16 cellular contexts compared by ENCODE assay signal in genomic region chr7:2373124-2373556, GRCh38. TPM values are rescaled to one million over a fixed set of nuclear protein-coding genes. Genes with fewer than 3 reads are reported as not detected.
DNase-seq lines count a peak whose midpoint lies in the region; ATAC-seq, FAIRE-seq and TF ChIP-seq lines count a peak whose summit lies in the region.
"Had no signal": no experiment of that assay in that cellular context is flagged by ENCODE, and none has a peak within 500 bp of the region (broad histone marks: within the 10 kb centered on the region; RNA-seq: fewer than 3 reads in every experiment).

No MANE protein-coding gene starts in this region.

- no peaks in the 10 kb centered on the region for H3K27me3 ChIP-seq in GM23338 (ENCODE audit: insufficient read depth)
- no peaks in the 10 kb centered on the region for H3K27me3 ChIP-seq in body of pancreas

- H3K4me3 Mint-ChIP-seq in GM23338: no peak overlapping the region
- H3K4me3 Mint-ChIP-seq: activated B cell treated with CpG ODN at 0.5 μM for 24 hours; activated CD8-positive, alpha-beta T cell treated with anti-CD3 and anti-CD28 coated beads, Interleukin-2, amount 10 ng/mL, durations not matched to agents 7 days and 5 days; activated T-helper 1 cell treated with anti-CD3 and anti-CD28 coated beads, Interleukin-12 subunit alpha, Interleukin-12 subunit beta, Interleukin-2, Interleukin-4 antibody, amounts not matched to agents 30 ng/mL and 10 ng/mL and 1 ng/mL, durations not matched to agents 14 hours and 24 hours and 36 hours; natural killer cell; stimulated activated naive CD8-positive, alpha-beta T cell treated with anti-CD3 and anti-CD28 coated beads, Interleukin-15, Interleukin-2, amounts not matched to agents 100 ng/mL and 50 ng/mL, for 24 hours had no signal

- no peak overlapping the region for H3K27ac Mint-ChIP-seq in GM23338
- H3K27ac Mint-ChIP-seq: activated B cell treated with CpG ODN at 0.5 μM for 24 hours; activated CD8-positive, alpha-beta T cell treated with anti-CD3 and anti-CD28 coated beads, Interleukin-2, amount 10 ng/mL, durations not matched to agents 7 days and 5 days; activated T-helper 1 cell treated with anti-CD3 and anti-CD28 coated beads, Interleukin-12 subunit alpha, Interleukin-12 subunit beta, Interleukin-2, Interleukin-4 antibody, amounts not matched to agents 30 ng/mL and 10 ng/mL and 1 ng/mL, durations not matched to agents 14 hours and 24 hours and 36 hours; natural killer cell; stimulated activated naive CD8-positive, alpha-beta T cell treated with anti-CD3 and anti-CD28 coated beads, Interleukin-15, Interleukin-2, amounts not matched to agents 100 ng/mL and 50 ng/mL, for 24 hours had no signal

- no peak overlapping the region for H3K4me2 ChIP-seq in GM23338

- peaks cover 52% of the 10 kb centered on the region for H4K20me1 ChIP-seq in GM23338 (replicated peaks; ENCODE audit: insufficient read depth)

- H3K27ac ChIP-seq in GM23338 (ENCODE audit: low read depth): no peak overlapping the region
- H3K27ac ChIP-seq in body of pancreas: peak overlapping the region in 2 of 4 donors; percentile 30 to 33

- H3K36me3 ChIP-seq in GM23338 (ENCODE audit: insufficient read depth) (peaks cover 89% of the 10 kb centered on the region), body of pancreas (replicated peaks in 1 of 2; ENCODE audit: insufficient read depth in 1 of 2, low read depth in 2 of 2) (peaks cover 0 to 60% of the 10 kb centered on the region in 2 donors)

- H3K4me3 ChIP-seq in GM23338: no peak overlapping the region
- no peak overlapping the region for H3K4me3 ChIP-seq in body of pancreas
- H3K4me3 ChIP-seq: HAP-1 had no signal

- intact Hi-C loops in body of pancreas (cut with DNase I): no loop called here

- no peak for FAIRE-seq in GM12891 (lab: Jason Lieb, UNC)

- H3K36me3 Mint-ChIP-seq in GM23338 (ENCODE audit: low read depth): peaks cover 93% of the 10 kb centered on the region

- TF ChIP-seq POLR2A in body of pancreas (IDR thresholded peaks at IDR 0.05) (no peak), GM12891 (IDR thresholded peaks at IDR 0.05; ENCODE audit: low read depth, low read length) (no peak; the same call in 1 of the 2 replicates)

- 50 to 72% methylated on average over 6 to 14 of the region's 14 CpGs for WGBS in body of pancreas, 2 donors

- peaks cover 80% of the 10 kb centered on the region for H3K79me2 ChIP-seq in GM23338 (replicated peaks; ENCODE audit: insufficient read depth)

- H3K4me1 Mint-ChIP-seq in GM23338: no peaks in the 10 kb centered on the region; the same call in 2 of the 3 replicates

- no peaks in the 10 kb centered on the region for H3K9me2 ChIP-seq in GM23338 (ENCODE audit: insufficient read depth)

- TF ChIP-seq CTCF in GM23338 (conservative IDR thresholded peaks at IDR 0.05; ENCODE audit: low read depth in 2 of 2) (no peak), body of pancreas (IDR thresholded peaks at IDR 0.05) (peak in 5 of 7 experiments; percentile 9 to 51 (median 34))

- peak; percentile 12; the same call in 1 of the 3 replicates for ATAC-seq in GM23338
- peak; percentile 28 for ATAC-seq in body of pancreas
- ATAC-seq in HG03432 (IDR thresholded peaks at IDR 0.05; ENCODE audit: unreplicated experiment): no peak
- no peak for ATAC-seq in HG02981 (IDR thresholded peaks at IDR 0.05; ENCODE audit: unreplicated experiment)
- ATAC-seq: activated CD8-positive, alpha-beta T cell treated with anti-CD3 and anti-CD28 coated beads, Interleukin-2, amount 10 ng/mL, durations not matched to agents 7 days and 5 days had no signal

- DNase-seq in A172 (ENCODE audit: low spot score) (peak; percentile 64), GM23338 (ENCODE audit: low spot score) (no peak), body of pancreas (peak; percentile 60 to 84 (median 78)), mucosa of gallbladder (ENCODE audit: low spot score) (peak; percentile 73), GM12891 (ENCODE audit: insufficient read length, low spot score) (no peak), NCI-H1694 treated with DMSO at 0.1 percent for 48 hours (lab: John Stamatoyannopoulos, UW) (no peak)
- DNase-seq: activated B cell treated with CpG ODN at 0.5 μM for 24 hours; activated CD8-positive, alpha-beta T cell treated with anti-CD3 and anti-CD28 coated beads, Interleukin-2, amount 10 ng/mL, durations not matched to agents 7 days and 5 days; natural killer cell; NCI-H2029 treated with DMSO at 0.1 percent for 48 hours; stimulated activated CD4-positive, alpha-beta T cell treated with anti-CD3 and anti-CD28 coated beads, Interleukin-15, amount 100 ng/mL, for 24 hours had no signal

- H3F3A ChIP-seq in GM23338 (replicated peaks; ENCODE audit: low read depth): peaks cover 53% of the 10 kb centered on the region

- H3K9me3 ChIP-seq in body of pancreas: no peaks in the 10 kb centered on the region
- H3K9me3 ChIP-seq: HAP-1 had no signal

- H3K27me3 Mint-ChIP-seq in GM23338 (ENCODE audit: insufficient read depth, low read depth, poor library complexity): peaks cover 11% of the 10 kb centered on the region
- H3K27me3 Mint-ChIP-seq: activated B cell treated with CpG ODN at 0.5 μM for 24 hours; stimulated activated naive CD8-positive, alpha-beta T cell treated with anti-CD3 and anti-CD28 coated beads, Interleukin-15, Interleukin-2, amounts not matched to agents 100 ng/mL and 50 ng/mL, for 24 hours had no signal

- H3K9me3 Mint-ChIP-seq in GM23338: no peaks in the 10 kb centered on the region
- H3K9me3 Mint-ChIP-seq: activated B cell treated with CpG ODN at 0.5 μM for 24 hours; activated T-helper 1 cell treated with anti-CD3 and anti-CD28 coated beads, Interleukin-12 subunit alpha, Interleukin-12 subunit beta, Interleukin-2, Interleukin-4 antibody, amounts not matched to agents 30 ng/mL and 10 ng/mL and 1 ng/mL, durations not matched to agents 14 hours and 24 hours and 36 hours; natural killer cell; stimulated activated naive CD8-positive, alpha-beta T cell treated with anti-CD3 and anti-CD28 coated beads, Interleukin-15, Interleukin-2, amounts not matched to agents 100 ng/mL and 50 ng/mL, for 24 hours had no signal

- H3K4me1 ChIP-seq in GM23338 (ENCODE audit: insufficient read depth) (no peaks in the 10 kb centered on the region), body of pancreas (peaks cover 40% of the 10 kb centered on the region)
- H3K4me1 ChIP-seq: HAP-1 had no signal

- H2AFZ ChIP-seq in GM23338: no peak overlapping the region

TF ChIP-seq in GM23338, 12 proteins besides CTCF, POLR2A, EP300 and RAD21 (continues in another document):
- TF ChIP-seq CREB1 (CRISPR knock-in tag; IDR thresholded peaks at IDR 0.05; ENCODE audit: low read depth): no peak
- no peak for TF ChIP-seq NANOG (IDR thresholded peaks at IDR 0.05; ENCODE audit: borderline replicate concordance)
- no peak for TF ChIP-seq STAT1 (IDR thresholded peaks at IDR 0.05; ENCODE audit: unreplicated experiment)

TF ChIP-seq in GM12891, 5 proteins besides CTCF, POLR2A, EP300 and RAD21:
- no peak for TF ChIP-seq PAX5 (IDR thresholded peaks at IDR 0.05; ENCODE audit: insufficient read depth, low read length, severe bottlenecking)

RNA-seq across cellular contexts. Expression of gene EIF3B, which starts 18.5 kb away (rescaled TPM):
- total RNA-seq in A172 (2014; rRNA removed; shearing (Covaris generic)): 228 and 229 TPM in 2 replicates
- total RNA-seq in GM23338 (2014; rRNA removed; shearing (Covaris generic)): 323 and 355 TPM in 2 replicates
- polyA plus RNA-seq in GM23338 (2016; fragmentation: Nextera tagmentation; extraction: Ambion mirVana): 106 and 113 TPM in 2 replicates
- total RNA-seq in body of pancreas (100 to 1,000 TPM in 1 of 2 donors, 10 to 100 TPM in 1; 87.2 to 232 TPM), mucosa of gallbladder (94.7 TPM)
- 131 TPM for polyA plus RNA-seq in GM12891 (2012; ENCODE audit: low read depth, missing spikeins)

RNA-seq across cellular contexts. Expression of gene CHST12, which starts 30.3 kb away (rescaled TPM):
- total RNA-seq in A172 (2014; rRNA removed; shearing (Covaris generic)): 9.8 and 17.3 TPM in 2 replicates
- 10.1 and 12.0 TPM in 2 replicates for total RNA-seq in GM23338 (2014; rRNA removed; shearing (Covaris generic))
- polyA plus RNA-seq in GM23338 (2016; fragmentation: Nextera tagmentation; extraction: Ambion mirVana): 13.9 and 14.6 TPM in 2 replicates
- total RNA-seq in body of pancreas (10 to 100 TPM in 1 of 2 donors, 1 to 10 TPM in 1; 4.7 to 11.2 TPM), mucosa of gallbladder (26.8 TPM)
- 6.4 TPM for polyA plus RNA-seq in GM12891 (2012; ENCODE audit: low read depth, missing spikeins)

RNA-seq across cellular contexts. Expression of gene SNX8, which starts 58.9 kb away (rescaled TPM):
- 27.2 and 36.2 TPM in 2 replicates for total RNA-seq in A172 (2014; rRNA removed; shearing (Covaris generic))
- total RNA-seq in GM23338 (2014; rRNA removed; shearing (Covaris generic)): 15.6 and 44.3 TPM in 2 replicates
- polyA plus RNA-seq in GM23338 (2016; fragmentation: Nextera tagmentation; extraction: Ambion mirVana): 49.1 and 50.9 TPM in 2 replicates
- total RNA-seq in body of pancreas: 1 to 10 TPM; 5.3 to 6.2 TPM
- 20.5 TPM for total RNA-seq in mucosa of gallbladder
- polyA plus RNA-seq in GM12891 (2012; ENCODE audit: low read depth, missing spikeins): 89.1 TPM

Comparison
In these comparisons a context has a peak if more than half of its experiments do, and no peak if none do; other contexts are left out.
1. DNase-seq: peak in A172 (single experiment), body of pancreas (4 of 4) and mucosa of gallbladder (single experiment); none in GM23338 (single experiment), GM12891 (single experiment) and NCI-H1694 treated with DMSO at 0.1 percent for 48 hours (single experiment).
2. ATAC-seq: peak in GM23338 (single experiment) and body of pancreas (single experiment); none in HG03432 (single experiment) and HG02981 (single experiment).
3. CTCF ChIP-seq: peak in body of pancreas (5 of 7); none in GM23338 (0 of 2).